ENCODE assay signal across 8 cellular contexts in the genomic region with DNA sequence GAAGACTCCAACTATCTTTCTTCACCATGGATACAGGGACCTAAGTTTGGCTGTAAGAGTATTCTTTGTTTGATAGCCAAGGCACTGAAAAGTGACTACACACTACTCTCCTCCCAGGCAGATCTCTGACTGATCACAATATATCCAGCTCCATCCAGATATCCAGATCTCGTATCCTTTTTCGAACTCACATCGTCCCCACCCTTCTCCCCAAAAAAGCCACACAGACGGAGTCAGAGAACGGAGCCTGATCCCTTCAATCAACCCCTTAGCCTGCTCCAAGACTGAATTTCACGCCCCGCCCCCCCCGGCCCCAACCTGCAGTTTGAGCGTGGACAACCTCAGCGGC. TPM values are rescaled to one million over a fixed set of nuclear protein-coding genes. Genes with fewer than 3 reads are reported as not detected.
A peak's percentile ranks its signal among the peaks of the same experiment; 100 is the strongest.
DNase-seq lines count a peak whose midpoint lies in the region; ATAC-seq and TF ChIP-seq lines count a peak whose summit lies in the region.

No MANE protein-coding gene starts in this region.

- H3K27me3 ChIP-seq in CD8-positive, alpha-beta memory T cell (ENCODE audit: insufficient read depth, low read length, poor library complexity, severe bottlenecking): no peaks in the 10 kb centered on the region
- no peaks in the 10 kb centered on the region for H3K27me3 ChIP-seq in KMS-11 (ENCODE audit: insufficient read depth, low read depth)
- H3K27me3 ChIP-seq in muscle layer of colon (ENCODE audit: control insufficient read depth in 1 of 2, insufficient read depth in 2 of 2, low read length in 2 of 2): no peaks in the 10 kb centered on the region

- peaks cover 8% of the 10 kb centered on the region; the same call in 1 of the 2 replicates for H3K79me2 ChIP-seq in KMS-11 (ENCODE audit: insufficient read depth, low read depth)

- no peak for TF ChIP-seq CTCF in KMS-11 (conservative IDR thresholded peaks at IDR 0.05; ENCODE audit: low read depth, low read length)
- peak; percentile 5 for TF ChIP-seq CTCF in chondrocyte (IDR thresholded peaks at IDR 0.05)

- peaks cover 11 to 17% (median 15%) of the 10 kb centered on the region in 3 donors for H3K36me3 Mint-ChIP-seq in CD8-positive, alpha-beta memory T cell
- H3K36me3 Mint-ChIP-seq in chondrocyte (ENCODE audit: low read depth): peaks cover 7% of the 10 kb centered on the region

- peaks cover 2 to 12% (median 4%) of the 10 kb centered on the region in 5 donors for H3K9me3 Mint-ChIP-seq in CD8-positive, alpha-beta memory T cell
- H3K9me3 Mint-ChIP-seq in chondrocyte (ENCODE audit: low read depth): peaks cover 11% of the 10 kb centered on the region

- H3K27ac ChIP-seq in CD8-positive, alpha-beta memory T cell (ENCODE audit: low read depth, low read length): peak overlapping the region; percentile 89
- peak overlapping the region; percentile 22; the same call in 1 of the 2 replicates for H3K27ac ChIP-seq in KMS-11
- H3K27ac ChIP-seq in muscle layer of colon (ENCODE audit: low read depth, low read length): peak overlapping the region; percentile 68

- H4K20me1 ChIP-seq in KMS-11 (ENCODE audit: insufficient read depth): no peaks in the 10 kb centered on the region

- H3K27ac Mint-ChIP-seq in CD8-positive, alpha-beta memory T cell: peak overlapping the region; percentile 91 to 100 (median 98)
- H3K27ac Mint-ChIP-seq in chondrocyte (ENCODE audit: unreplicated experiment): peak overlapping the region; percentile 95

- H2AFZ ChIP-seq in KMS-11 (ENCODE audit: low read depth): peak overlapping the region; percentile 95

- no peaks in the 10 kb centered on the region for H3K36me3 ChIP-seq in CD8-positive, alpha-beta memory T cell (ENCODE audit: insufficient read depth, low read length)
- H3K36me3 ChIP-seq in KMS-11 (ENCODE audit: insufficient read depth) (no peaks in the 10 kb centered on the region), muscle layer of colon (ENCODE audit: insufficient read depth, low read length) (no peaks in the 10 kb centered on the region)

- H3K9ac ChIP-seq in KMS-11 (peak overlapping the region; percentile 55; the same call in 1 of the 2 replicates), muscle layer of colon (ENCODE audit: low read length) (peak overlapping the region; percentile 64)

- no peaks in the 10 kb centered on the region for H3K9me3 ChIP-seq in CD8-positive, alpha-beta memory T cell (ENCODE audit: low read length)
- H3K9me3 ChIP-seq in muscle layer of colon (ENCODE audit: low read length): no peaks in the 10 kb centered on the region

- H3K4me3 ChIP-seq in CD8-positive, alpha-beta memory T cell (ENCODE audit: low read length): peak overlapping the region; percentile 99
- H3K4me3 ChIP-seq in KMS-11 (IDR thresholded peaks at IDR 0.05; ENCODE audit: insufficient read depth, low read depth, low read length) (peak overlapping the region; percentile 93), muscle layer of colon (ENCODE audit: low read depth in 1 of 2, low read length in 2 of 2) (peak overlapping the region; percentile 48 to 97)

- H3K4me1 Mint-ChIP-seq in CD8-positive, alpha-beta memory T cell: peaks cover 34 to 38% (median 34%) of the 10 kb centered on the region in 3 donors
- peaks cover 27% of the 10 kb centered on the region for H3K4me1 Mint-ChIP-seq in chondrocyte (ENCODE audit: low read depth)

- H3K27me3 Mint-ChIP-seq in CD8-positive, alpha-beta memory T cell: no peaks in the 10 kb centered on the region
- no peaks in the 10 kb centered on the region for H3K27me3 Mint-ChIP-seq in chondrocyte (ENCODE audit: low read depth)

- ATAC-seq in GM21515 (IDR thresholded peaks at IDR 0.05; ENCODE audit: unreplicated experiment) (no peak), HG02973 (IDR thresholded peaks at IDR 0.05; ENCODE audit: unreplicated experiment) (no peak)

- H3K4me1 ChIP-seq in CD8-positive, alpha-beta memory T cell (ENCODE audit: insufficient read depth, low read length): peaks cover 16% of the 10 kb centered on the region
- H3K4me1 ChIP-seq in KMS-11 (ENCODE audit: low read depth, poor library complexity, severe bottlenecking) (peaks cover 14% of the 10 kb centered on the region), muscle layer of colon (ENCODE audit: insufficient read depth, low read length) (peaks cover 13% of the 10 kb centered on the region)

- CTCF ChIA-PET in CD8-positive, alpha-beta memory T cell (lab: Charles Lee): no interaction called here

- H3K4me2 ChIP-seq in KMS-11: peak overlapping the region; percentile 93

- POLR2A ChIA-PET in CD8-positive, alpha-beta memory T cell (lab: Charles Lee): no interaction called here

- peak overlapping the region; percentile 85 to 99 (median 96) for H3K4me3 Mint-ChIP-seq in CD8-positive, alpha-beta memory T cell
- H3K4me3 Mint-ChIP-seq in chondrocyte (ENCODE audit: unreplicated experiment): peak overlapping the region; percentile 99

- in situ Hi-C loops in G401 (cut with HindIII; ENCODE audit: low sequenced_read_pairs): no loop called here

- DNase-seq in CD8-positive, alpha-beta memory T cell: no peak
- DNase-seq in chondrocyte (ENCODE audit: low spot score): no peak
- DNase-seq in G401 (ENCODE audit: low spot score): no peak
- DNase-seq in midbrain (lab: John Stamatoyannopoulos, UW): no peak

RNA-seq across cellular contexts. Expression of a gene that starts 0.5 kb away (rescaled TPM):
- total RNA-seq in CD8-positive, alpha-beta memory T cell: 10 to 100 TPM; 20.1 to 21.3 TPM
- 7.1 TPM for polyA plus RNA-seq in CD8-positive, alpha-beta memory T cell
- 13.6 to 21.8 TPM (median 18.2 TPM) in 3 replicates for total RNA-seq in chondrocyte
- 35.8 and 38.1 TPM in 2 replicates for total RNA-seq in G401 (2014; rRNA removed; shearing (Covaris generic))

RNA-seq across cellular contexts. Expression of a gene that starts 0.6 kb away (rescaled TPM):
- 10 to 100 TPM; 12.5 to 17.9 TPM for total RNA-seq in CD8-positive, alpha-beta memory T cell
- 4.6 TPM for polyA plus RNA-seq in CD8-positive, alpha-beta memory T cell
- total RNA-seq in chondrocyte: 9.5 to 20.0 TPM (median 9.8 TPM) in 3 replicates
- 29.6 and 30.5 TPM in 2 replicates for total RNA-seq in G401 (2014; rRNA removed; shearing (Covaris generic))

RNA-seq across cellular contexts. Expression of a gene that starts 14.5 kb away (rescaled TPM):
- under 1 TPM; 0.22 to 0.39 TPM for total RNA-seq in CD8-positive, alpha-beta memory T cell
- polyA plus RNA-seq in CD8-positive, alpha-beta memory T cell: not detected
- total RNA-seq in chondrocyte: 0.28 to 0.87 TPM (median 0.51 TPM) in 3 replicates
- not detected in 2 replicates for total RNA-seq in G401 (2014; rRNA removed; shearing (Covaris generic))

Comparison
In these comparisons a context has a peak if more than half of its experiments do, and no peak if none do; other contexts are left out.
1. H3K27ac ChIP-seq: peak in every context shown above with its lines; median percentile 89 in CD8-positive, alpha-beta memory T cell; 68 in muscle layer of colon; 22 in KMS-11.